8 cellular contexts compared by ENCODE assay signal in the genomic region with DNA sequence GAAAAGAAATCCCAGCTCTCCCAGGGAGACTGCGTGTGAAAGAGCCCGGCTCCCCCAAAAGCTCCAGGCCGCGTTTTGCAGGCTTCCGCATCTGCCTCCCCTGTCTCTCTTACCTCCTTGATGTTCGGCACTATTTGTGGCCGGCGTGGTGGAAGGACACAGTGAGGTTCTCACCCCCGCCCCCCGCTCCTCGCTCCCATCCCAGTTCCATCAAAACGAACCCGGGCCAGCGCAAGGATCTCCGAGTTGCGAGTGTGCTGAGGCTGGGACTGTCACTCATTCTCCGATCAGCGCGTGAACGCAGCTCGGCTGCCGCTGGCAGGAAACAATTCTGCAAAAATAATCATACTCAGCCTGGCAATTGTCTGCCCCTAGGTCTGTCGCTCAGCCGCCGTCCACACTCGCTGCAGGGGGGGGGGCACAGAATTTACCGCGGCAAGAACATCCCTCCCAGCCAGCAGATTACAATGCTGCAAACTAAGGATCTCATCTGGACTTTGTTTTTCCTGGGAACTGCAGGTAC. TPM values are rescaled to one million over a fixed set of nuclear protein-coding genes. Genes with fewer than 3 reads are reported as not detected.
DNase-seq lines count a peak whose midpoint lies in the region; ATAC-seq and TF ChIP-seq lines count a peak whose summit lies in the region.

Gene NCAM1 (plus strand): TSS at position 275 of the 523 bp plus-strand sequence.

- H3K36me3 ChIP-seq in duodenal mucosa (ENCODE audit: control insufficient read depth in 1 of 2, insufficient read depth in 2 of 2, low read length in 2 of 2) (no peaks in the 10 kb centered on the region), left lung (no peaks in the 10 kb centered on the region)

- H3K27ac ChIP-seq in duodenal mucosa (ENCODE audit: low read depth, low read length) (no peak within 1 kb of the TSS), left lung (no peak within 1 kb of the TSS)

- peak; percentile 37 for DNase-seq in EL
- DNase-seq in NCI-H1105 treated with DMSO at 0.1 percent for 48 hours (lab: John Stamatoyannopoulos, UW): peak; percentile 96
- DNase-seq in SKM-1 (lab: John Stamatoyannopoulos, UW; ENCODE audit: unreplicated experiment): peak; percentile 63
- DNase-seq in left lung: peak; percentile 39 to 79
- peak; percentile 20 to 38 for DNase-seq in stimulated activated CD4-positive, alpha-beta T cell treated with anti-CD3 and anti-CD28 coated beads, Interleukin-2, amount 100 ng/mL, for 24 hours
- no peak for DNase-seq in activated CD4-positive, CD25-positive, alpha-beta regulatory T cell (lab: John Stamatoyannopoulos, UW)

- H3K4me1 ChIP-seq in duodenal mucosa (ENCODE audit: control insufficient read depth in 1 of 2, insufficient read depth in 2 of 2, low read length in 2 of 2): peaks cover 0 to 7% of the 10 kb centered on the region in 2 donors
- peaks cover 15 to 29% of the 10 kb centered on the region in 2 donors for H3K4me1 ChIP-seq in left lung

- H3K4me3 ChIP-seq in duodenal mucosa (ENCODE audit: low read depth in 1 of 2, low read length in 2 of 2): peak within 1 kb of the TSS; percentile 61 to 66
- H3K4me3 ChIP-seq in left lung: peak within 1 kb of the TSS; percentile 37 to 45

- intact Hi-C loops in left lung (cut with DNase I): no loop called here

- H3K27me3 ChIP-seq in duodenal mucosa (ENCODE audit: control insufficient read depth in 1 of 2, insufficient read depth in 2 of 2, low read length in 2 of 2): peaks cover 35 to 42% of the 10 kb centered on the region in 2 donors
- H3K27me3 ChIP-seq in left lung: peaks cover 65 to 96% of the 10 kb centered on the region in 2 donors

- no peak for TF ChIP-seq CTCF in left lung (IDR thresholded peaks at IDR 0.05)

- H3K9ac ChIP-seq in duodenal mucosa (ENCODE audit: low read depth in 1 of 2, low read length in 2 of 2): peak within 1 kb of the TSS in 1 of 2 donors; percentile 1

- peak; percentile 72 for ATAC-seq in left lung
- ATAC-seq in GM21786 (IDR thresholded peaks at IDR 0.05; ENCODE audit: unreplicated experiment): no peak

- H3K9me3 ChIP-seq in duodenal mucosa (ENCODE audit: control insufficient read depth in 1 of 2, low read length in 2 of 2) (no peaks in the 10 kb centered on the region), left lung (no peaks in the 10 kb centered on the region)

RNA-seq across cellular contexts. Expression of gene NCAM1, which starts in this region (rescaled TPM):
- 1 to 10 TPM; 1.7 to 4.5 TPM for total RNA-seq in left lung

Comparison
In these comparisons a context has a peak if more than half of its experiments do, and no peak if none do; other contexts are left out.
1. DNase-seq: peak in EL (single experiment), NCI-H1105 treated with DMSO at 0.1 percent for 48 hours (single experiment), SKM-1 (single experiment), left lung (2 of 2) and stimulated activated CD4-positive, alpha-beta T cell treated with anti-CD3 and anti-CD28 coated beads, Interleukin-2, amount 100 ng/mL, for 24 hours (2 of 2); none in activated CD4-positive, CD25-positive, alpha-beta regulatory T cell (0 of 4).